In the genomic region with DNA sequence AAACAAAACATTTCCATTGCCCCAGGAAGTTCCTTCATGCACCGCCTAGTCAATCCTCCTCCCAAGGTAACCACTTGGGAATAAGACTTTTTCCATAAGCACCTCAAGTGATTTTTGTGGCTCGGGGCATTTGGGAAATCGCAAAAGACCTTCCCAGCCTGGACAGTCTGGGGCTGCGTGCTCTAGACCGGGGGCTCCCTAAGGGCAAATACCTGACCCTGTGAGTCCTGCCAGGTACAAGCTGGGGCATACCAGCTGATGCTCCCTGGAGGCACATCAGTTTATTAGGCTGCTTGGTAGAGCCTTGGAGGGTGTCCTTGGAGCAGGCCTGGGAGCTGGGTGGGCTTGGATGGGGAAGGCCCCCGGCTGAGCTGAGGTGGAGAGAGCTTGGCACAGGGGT, we compare ENCODE assay signal across 22 cellular contexts. TPM values are rescaled to one million over a fixed set of nuclear protein-coding genes. Genes with fewer than 3 reads are reported as not detected.
DNase-seq lines count a peak whose midpoint lies in the region; ATAC-seq and TF ChIP-seq lines count a peak whose summit lies in the region.
"Had no signal": no experiment of that assay in that cellular context is flagged by ENCODE, and none has a peak within 500 bp of the region (broad histone marks: within the 10 kb centered on the region; RNA-seq: fewer than 3 reads in every experiment).

No MANE protein-coding gene starts in this region.

- H4K20me1 ChIP-seq in mammary epithelial cell (ENCODE audit: insufficient read depth, low read length) = no peaks in the 10 kb centered on the region

- no TSS peak for BruUV-seq in mammary epithelial cell (replicated peaks; lab: Mats Ljungman, UMichigan)

- in situ Hi-C loops in mammary epithelial cell (cut with MboI; ENCODE audit: low sequenced_read_pairs in 2 of 2) = no loop called here
- in situ Hi-C loops in GM13977 (cut with MboI; ENCODE audit: low pct_unique_long_range_greater_than_20kb, low sequenced_read_pairs, unreplicated experiment) = no loop called here

- no peak overlapping the region for H2BK5ac ChIP-seq in trophoblast cell (ENCODE audit: low read depth, low read length, poor library complexity)

- 19% methylated on average over 6 of the region's 6 CpGs for WGBS in mammary epithelial cell (ENCODE audit: low coverage, missing lambda C conversion rate)
- WGBS in right lobe of liver (ENCODE audit: insufficient coverage, low coverage, low lambda C conversion rate, missing lambda C conversion rate) = 74% methylated on average over 3 of the region's 6 CpGs
- no CpG with 5 or more reads among the region's 6 CpGs for WGBS in trophoblast cell (ENCODE audit: extremely low coverage, insufficient coverage, insufficient read length)

- H3K18ac ChIP-seq in trophoblast cell (ENCODE audit: low read length) = no peak overlapping the region

- no peak overlapping the region for H2BK12ac ChIP-seq in trophoblast cell (ENCODE audit: low read length)

- H3K4me3 ChIP-seq in breast epithelium (no peak overlapping the region), mammary epithelial cell (replicated peaks in 1 of 3; ENCODE audit: insufficient read depth in 1 of 3, low read depth in 2 of 3, low read length in 3 of 3) (no peak overlapping the region), right lobe of liver (no peak overlapping the region), trophoblast cell (ENCODE audit: low read depth, low read length) (no peak overlapping the region)

- no peaks in the 10 kb centered on the region for H3K79me2 ChIP-seq in mammary epithelial cell (ENCODE audit: insufficient read depth, low read length)
- H3K79me2 ChIP-seq in trophoblast cell (ENCODE audit: control insufficient read depth, insufficient read depth, low read length, poor library complexity) = no peaks in the 10 kb centered on the region

- no peak overlapping the region for H2BK120ac ChIP-seq in trophoblast cell (ENCODE audit: insufficient read depth, low read length, poor library complexity)

- H3K4ac ChIP-seq in trophoblast cell (ENCODE audit: low read depth, low read length) = no peak overlapping the region

- DNase-seq in breast epithelium (ENCODE audit: low spot score in 2 of 2) (no peak), mammary epithelial cell (no peak), M059J (ENCODE audit: low read depth) (peak; percentile 20), right lobe of liver (no peak), trophoblast cell (peak; percentile 50 to 65), GM13977 (ENCODE audit: low spot score) (no peak), NCI-H446 (lab: John Stamatoyannopoulos, UW) (no peak), dermis blood vessel endothelial cell (no peak)
- DNase-seq: BE2C; Calu3; CD4-positive, alpha-beta memory T cell; HCEC 1CT; Kasumi-1; MM.1S; NCI-H1092; NCI-H1436 treated with DMSO at 0.1 percent for 48 hours; NCI-H2029; NCI-H748 treated with DMSO at 0.1 percent for 48 hours; NK-92 treated with Interleukin-12 subunit alpha and Interleukin-12 subunit beta, amount 100 ng/mL, for 24 hours had no signal

- no peak for TF ChIP-seq CTCF in breast epithelium (IDR thresholded peaks at IDR 0.05)
- no peak for TF ChIP-seq CTCF in mammary epithelial cell (conservative IDR thresholded peaks at IDR 0.05 in 1 of 2, IDR thresholded peaks at IDR 0.05 in 1 of 2; ENCODE audit: extremely low read depth in 1 of 2, insufficient read depth in 1 of 2, low read depth in 1 of 2, low read length in 2 of 2)
- TF ChIP-seq CTCF in right lobe of liver (IDR thresholded peaks at IDR 0.05) = no peak
- no peak for TF ChIP-seq CTCF in GM13977 (IDR thresholded peaks at IDR 0.05; ENCODE audit: extremely low read depth, insufficient read depth, missing control alignments)

- H4K91ac ChIP-seq in trophoblast cell (ENCODE audit: low read depth, low read length) = no peak overlapping the region

- no peak overlapping the region for H2AFZ ChIP-seq in mammary epithelial cell (ENCODE audit: low read depth, low read length)
- no peak overlapping the region for H2AFZ ChIP-seq in trophoblast cell (ENCODE audit: insufficient read depth, low read length, poor library complexity)

- H3K9me3 ChIP-seq in breast epithelium (no peaks in the 10 kb centered on the region), mammary epithelial cell (replicated peaks; ENCODE audit: insufficient read depth, low read length) (no peaks in the 10 kb centered on the region), right lobe of liver (no peaks in the 10 kb centered on the region), trophoblast cell (ENCODE audit: insufficient read depth, low read depth, low read length) (no peaks in the 10 kb centered on the region)
- H3K9me3 ChIP-seq: BE2C had no signal

- H3K4me2 ChIP-seq in mammary epithelial cell (ENCODE audit: insufficient read depth, low read depth, low read length) (no peak overlapping the region), trophoblast cell (ENCODE audit: low read length) (no peak overlapping the region)

- H3K9ac ChIP-seq in mammary epithelial cell (ENCODE audit: insufficient read depth, low read length) (no peak overlapping the region), trophoblast cell (ENCODE audit: low read length) (no peak overlapping the region)

- H3K4me1 ChIP-seq in breast epithelium = peaks cover 21 to 38% of the 10 kb centered on the region in 2 donors
- H3K4me1 ChIP-seq in mammary epithelial cell (ENCODE audit: insufficient read depth, low read length) = no peaks in the 10 kb centered on the region
- H3K4me1 ChIP-seq in right lobe of liver = peaks cover 0 to 74% (median 33%) of the 10 kb centered on the region in 4 donors
- H3K4me1 ChIP-seq in trophoblast cell (ENCODE audit: control insufficient read depth in 1 of 2, insufficient read depth in 2 of 2, low read length in 2 of 2) = peaks cover 9 to 10% of the 10 kb centered on the region in 2 experiments
- H3K4me1 ChIP-seq: BE2C had no signal

- H3K27ac ChIP-seq in breast epithelium (peak overlapping the region; percentile 71 to 87), mammary epithelial cell (ENCODE audit: insufficient read depth, low read depth, low read length) (no peak overlapping the region), right lobe of liver (peak overlapping the region; percentile 22 to 97 (median 95)), trophoblast cell (ENCODE audit: low read depth, low read length) (no peak overlapping the region)

- no peak overlapping the region for H4K8ac ChIP-seq in trophoblast cell (ENCODE audit: low read depth, low read length)

- dilution Hi-C loops in mammary epithelial cell (cut with HindIII; ENCODE audit: low sequenced_read_pairs) = no loop called here

- no peak overlapping the region for H3K23ac ChIP-seq in trophoblast cell (ENCODE audit: low read length)

- H3K36me3 ChIP-seq in breast epithelium = no peaks in the 10 kb centered on the region
- H3K36me3 ChIP-seq in mammary epithelial cell (ENCODE audit: insufficient read depth, low read length) = no peaks in the 10 kb centered on the region
- H3K36me3 ChIP-seq in right lobe of liver = no peaks in the 10 kb centered on the region
- H3K36me3 ChIP-seq in trophoblast cell (ENCODE audit: control insufficient read depth in 1 of 2, insufficient read depth in 2 of 2, low read length in 2 of 2) = no peaks in the 10 kb centered on the region
- H3K36me3 ChIP-seq: BE2C had no signal

- TF ChIP-seq POLR2A in breast epithelium (IDR thresholded peaks at IDR 0.05) = no peak
- TF ChIP-seq POLR2A in right lobe of liver (IDR thresholded peaks at IDR 0.05) = no peak

- H3K14ac ChIP-seq in trophoblast cell (ENCODE audit: low read length) = no peak overlapping the region

- no peak overlapping the region for H2AK5ac ChIP-seq in trophoblast cell (ENCODE audit: low read length)

- H3K27me3 ChIP-seq in breast epithelium = no peaks in the 10 kb centered on the region
- no peaks in the 10 kb centered on the region for H3K27me3 ChIP-seq in mammary epithelial cell (ENCODE audit: insufficient read depth, low read length)
- H3K27me3 ChIP-seq in right lobe of liver = no peaks in the 10 kb centered on the region
- no peaks in the 10 kb centered on the region for H3K27me3 ChIP-seq in trophoblast cell (ENCODE audit: insufficient read depth, low read length)
- H3K27me3 ChIP-seq: BE2C had no signal

- CTCF ChIA-PET in mammary epithelial cell (lab: Charles Lee; ENCODE audit: low non-redundant PET) = no interaction called here

- H4K12ac ChIP-seq in trophoblast cell (ENCODE audit: low read depth, low read length) = no peak overlapping the region

- intact Hi-C loops in breast epithelium (cut with DNase I; ENCODE audit: low total_unique reads) = no loop called here
- intact Hi-C loops in mammary epithelial cell (cut with micrococcal nuclease) = no loop called here
- intact Hi-C loops in right lobe of liver (cut with DNase I) = no loop called here

- no peaks in the 10 kb centered on the region for H3K79me1 ChIP-seq in trophoblast cell (ENCODE audit: low read length)

- ATAC-seq in right lobe of liver = no peak
- ATAC-seq: Right ventricle myocardium inferior had no signal

RNA-seq across cellular contexts. Expression of gene ALPL, which starts 34.4 kb away (rescaled TPM):
- total RNA-seq in breast epithelium (10 to 100 TPM in 2 of 3 donors, 1 to 10 TPM in 1; 2.9 to 98.0 (median 17.4) TPM), mammary epithelial cell (not detected), right lobe of liver (10 to 100 TPM; 23.2 to 81.5 (median 48.1) TPM), dermis blood vessel endothelial cell (0.19 and 0.34 TPM in 2 replicates)
- 0.09 TPM for polyA plus RNA-seq in mammary epithelial cell
- not detected for polyA minus RNA-seq in mammary epithelial cell
- 0.71 TPM in 1 of 2 replicates, not detected in the other for total RNA-seq in M059J (2014; rRNA removed; shearing (Covaris generic))
- 12.5 and 12.7 TPM in 2 replicates for polyA plus RNA-seq in trophoblast cell (2013)
- total RNA-seq: A172; CD4-positive, alpha-beta memory T cell; OCI-LY7 had no signal
- polyA plus RNA-seq: CD4-positive, alpha-beta memory T cell had no signal

Comparison
In these comparisons a context has a peak if more than half of its experiments do, and no peak if none do; other contexts are left out.
1. H3K27ac ChIP-seq: peak in breast epithelium (2 of 2) and right lobe of liver (3 of 3); none in mammary epithelial cell (single experiment) and trophoblast cell (single experiment).
2. DNase-seq: peak in M059J (single experiment) and trophoblast cell (2 of 2); none in breast epithelium (0 of 2), mammary epithelial cell (single experiment), right lobe of liver (0 of 3), GM13977 (single experiment), NCI-H446 (0 of 2) and dermis blood vessel endothelial cell (single experiment).